12 cellular contexts compared by ENCODE assay signal in genomic region chr5:14265574-14265973, GRCh38.
DNase-seq lines count a peak whose midpoint lies in the region; ATAC-seq and TF ChIP-seq lines count a peak whose summit lies in the region.
"Had no signal": no experiment of that assay in that cellular context is flagged by ENCODE, and none has a peak within 500 bp of the region (broad histone marks: within the 10 kb centered on the region; RNA-seq: fewer than 3 reads in every experiment).

No MANE protein-coding gene starts in this region.

- no peaks in the 10 kb centered on the region for H3K27me3 ChIP-seq in BLaER1
- H3K27me3 ChIP-seq in mesendoderm (ENCODE audit: insufficient read depth, low read length, poor library complexity): no peaks in the 10 kb centered on the region
- H3K27me3 ChIP-seq in body of pancreas: no peaks in the 10 kb centered on the region

- H3K4ac ChIP-seq in mesendoderm (ENCODE audit: low read depth, low read length): no peak overlapping the region

- no peak for TF ChIP-seq POLR2A in body of pancreas (IDR thresholded peaks at IDR 0.05)

- H2BK120ac ChIP-seq in mesendoderm (ENCODE audit: low read depth, low read length): no peak overlapping the region

- no peak overlapping the region for H2BK15ac ChIP-seq in mesendoderm (replicated peaks; ENCODE audit: low read depth)

- H3K9ac ChIP-seq in BLaER1 (no peak overlapping the region), mesendoderm (ENCODE audit: low read length) (no peak overlapping the region)

- H2BK5ac ChIP-seq in mesendoderm (ENCODE audit: low read length): no peak overlapping the region

- H3K4me3 Mint-ChIP-seq in brain: peak overlapping the region; percentile 58 to 86 (median 71)

- H3K4me1 Mint-ChIP-seq in brain: peaks cover 100% of the 10 kb centered on the region

- H3K4me3 ChIP-seq in BLaER1 (no peak overlapping the region), mesendoderm (ENCODE audit: low read length) (no peak overlapping the region), body of pancreas (no peak overlapping the region)

- no peaks in the 10 kb centered on the region for H3K36me3 Mint-ChIP-seq in brain
- H3K36me3 Mint-ChIP-seq: stimulated activated effector memory CD8-positive, alpha-beta T cell treated with anti-CD3 and anti-CD28 coated beads, Interleukin-12 subunit alpha, Interleukin-12 subunit beta, amount 100 ng/mL, for 72 hours had no signal

- H4K5ac ChIP-seq in mesendoderm (ENCODE audit: low read length): no peak overlapping the region

- peaks cover 88% of the 10 kb centered on the region for H4K20me1 ChIP-seq in BLaER1

- H3K36me3 ChIP-seq in BLaER1 (no peaks in the 10 kb centered on the region), mesendoderm (ENCODE audit: control insufficient read depth, insufficient read depth, low read length) (no peaks in the 10 kb centered on the region), body of pancreas (replicated peaks in 1 of 2; ENCODE audit: insufficient read depth in 1 of 2, low read depth in 2 of 2) (no peaks in the 10 kb centered on the region)

- H3K4me2 ChIP-seq in BLaER1 (peak overlapping the region; percentile 72; the same call in 1 of the 2 replicates), mesendoderm (ENCODE audit: low read length) (no peak overlapping the region)

- no peak overlapping the region for H3K56ac ChIP-seq in mesendoderm (ENCODE audit: low read length)

- H3K27me3 Mint-ChIP-seq in brain: no peaks in the 10 kb centered on the region

- H3K18ac ChIP-seq in mesendoderm (ENCODE audit: low read length): no peak overlapping the region

- no CpG with 5 or more reads among the region's 2 CpGs for WGBS in mesendoderm (ENCODE audit: extremely low coverage, insufficient coverage, low lambda C conversion rate)
- 68 to 76% methylated on average over 2 of the region's 2 CpGs for WGBS in body of pancreas, 2 donors

- TF ChIP-seq CTCF in brain (conservative IDR thresholded peaks at IDR 0.05) (no peak), body of pancreas (IDR thresholded peaks at IDR 0.05) (no peak)

- intact Hi-C loops in body of pancreas (cut with DNase I): no loop called here

- peaks cover 0 to 4% (median 0%) of the 10 kb centered on the region in 5 experiments for H3K9me3 Mint-ChIP-seq in brain
- H3K9me3 Mint-ChIP-seq: stimulated activated effector memory CD8-positive, alpha-beta T cell treated with anti-CD3 and anti-CD28 coated beads, Interleukin-12 subunit alpha, Interleukin-12 subunit beta, amount 100 ng/mL, for 72 hours had no signal

- H3K79me2 ChIP-seq in mesendoderm (ENCODE audit: control insufficient read depth, insufficient read depth, low read length): peaks cover 63% of the 10 kb centered on the region

- no peak overlapping the region for H2AK5ac ChIP-seq in mesendoderm (ENCODE audit: low read length)

- no peak overlapping the region for H4K8ac ChIP-seq in mesendoderm (ENCODE audit: low read depth, low read length)

- H3K9me3 ChIP-seq in BLaER1 (no peaks in the 10 kb centered on the region), body of pancreas (no peaks in the 10 kb centered on the region)

- no peak overlapping the region for H3K27ac ChIP-seq in BLaER1
- no peak overlapping the region for H3K27ac ChIP-seq in mesendoderm (ENCODE audit: low read depth, low read length)
- H3K27ac ChIP-seq in body of pancreas: peak overlapping the region in 1 of 4 donors; percentile 34

- peaks cover 20% of the 10 kb centered on the region for H3K79me1 ChIP-seq in mesendoderm (ENCODE audit: low read length)

- DNase-seq in LHCN-M2 (ENCODE audit: low read depth): peak; percentile 94
- DNase-seq in mesendoderm: peak; percentile 94
- no peak for DNase-seq in body of pancreas
- DNase-seq: activated CD4-positive, CD25-positive, alpha-beta regulatory T cell; NCI-H510A treated with DMSO at 0.1 percent for 48 hours; right cardiac atrium had no signal

- H3K27ac Mint-ChIP-seq in brain: peak overlapping the region; percentile 17 to 95 (median 70)
- H3K27ac Mint-ChIP-seq: stimulated activated effector memory CD8-positive, alpha-beta T cell treated with anti-CD3 and anti-CD28 coated beads, Interleukin-12 subunit alpha, Interleukin-12 subunit beta, amount 100 ng/mL, for 72 hours had no signal

- no peak overlapping the region for H3K23ac ChIP-seq in mesendoderm (ENCODE audit: low read length)

- ATAC-seq in GM21447 (IDR thresholded peaks at IDR 0.05; ENCODE audit: unreplicated experiment) (no peak), body of pancreas (no peak), HG03025 (IDR thresholded peaks at IDR 0.05; ENCODE audit: low FRiP score, unreplicated experiment) (no peak), GM21717 (IDR thresholded peaks at IDR 0.05; ENCODE audit: unreplicated experiment) (no peak)
- ATAC-seq: right cardiac atrium; stimulated activated effector memory CD8-positive, alpha-beta T cell treated with anti-CD3 and anti-CD28 coated beads, Interleukin-12 subunit alpha, Interleukin-12 subunit beta, amount 100 ng/mL, for 72 hours had no signal

- H3K4me1 ChIP-seq in BLaER1: peaks cover 97% of the 10 kb centered on the region
- peaks cover 38% of the 10 kb centered on the region for H3K4me1 ChIP-seq in mesendoderm (ENCODE audit: control insufficient read depth, low read depth, low read length)
- peaks cover 14% of the 10 kb centered on the region for H3K4me1 ChIP-seq in body of pancreas

Comparison
In these comparisons a context has a peak if more than half of its experiments do, and no peak if none do; other contexts are left out.
1. DNase-seq: peak in LHCN-M2 (single experiment) and mesendoderm (single experiment); none in body of pancreas (0 of 4).